Comparison of ENCODE assay signal across 9 cellular contexts in the genomic region with DNA sequence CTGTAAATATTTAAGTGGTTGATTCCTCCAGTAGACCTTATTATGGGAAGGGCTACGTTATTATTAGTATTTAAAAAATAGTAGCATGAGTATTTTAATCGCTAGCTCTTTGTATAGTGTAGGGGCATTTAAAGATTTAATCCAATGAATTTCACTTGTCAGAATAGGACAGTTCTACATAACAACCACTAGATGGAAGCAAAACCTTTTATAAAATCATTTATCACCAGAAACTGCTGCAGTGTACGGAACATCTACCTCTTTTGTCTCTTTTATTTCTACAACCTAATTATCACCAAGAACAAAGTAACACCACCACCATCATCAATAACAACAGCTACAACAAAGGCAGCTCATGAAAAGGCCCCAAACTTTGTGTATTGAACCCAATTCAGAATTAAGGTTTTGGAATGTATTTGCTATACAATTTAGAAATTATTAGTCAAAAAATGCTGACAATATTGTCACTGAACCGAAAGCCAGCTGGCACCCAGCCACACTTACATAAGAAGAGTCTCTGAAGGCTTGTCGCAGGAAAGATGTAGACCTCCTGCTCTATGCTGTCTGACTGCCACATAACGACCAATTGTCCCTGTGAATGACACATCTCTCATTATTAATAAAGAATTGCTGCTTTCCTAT.
DNase-seq lines count a peak whose midpoint lies in the region; ATAC-seq, FAIRE-seq and TF ChIP-seq lines count a peak whose summit lies in the region.
"Had no signal": no experiment of that assay in that cellular context is flagged by ENCODE, and none has a peak within 500 bp of the region (broad histone marks: within the 10 kb centered on the region; RNA-seq: fewer than 3 reads in every experiment).

No MANE protein-coding gene starts in this region.

- FAIRE-seq in HepG2 (lab: Jason Lieb, UNC), result no peak

- DNase-seq in GM12865 (ENCODE audit: low read depth) (no peak), NCI-H460 (ENCODE audit: extremely low read depth, low read depth) (peak; percentile 33), breast epithelium (ENCODE audit: low spot score in 2 of 2) (no peak), HepG2 (ENCODE audit: low spot score) (peak; percentile 21), WTC11 (ENCODE audit: low spot score) (no peak)
- DNase-seq in stimulated activated CD4-positive, alpha-beta T cell treated with anti-CD3 and anti-CD28 coated beads, Interleukin-4, amount 100 ng/mL, for 4 hours, result no peak

- no TSS peak for BruUV-seq in HepG2 (replicated peaks; lab: Mats Ljungman, UMichigan)

- intact Hi-C loops in breast epithelium (cut with DNase I; ENCODE audit: low total_unique reads) (no loop called here), HepG2 (cut with micrococcal nuclease; ENCODE audit: unreplicated experiment) (loop anchor here (5.0 kb wide), 2 partner anchors 275 to 955 kb away; no protein-coding TSS in a partner anchor)

- H3K9me3 ChIP-seq in breast epithelium, result no peaks in the 10 kb centered on the region
- no peaks in the 10 kb centered on the region for H3K9me3 ChIP-seq in HepG2 (ENCODE audit: low read length)

- H3K27me3 ChIP-seq in breast epithelium, result peaks cover 0 to 41% of the 10 kb centered on the region in 2 donors
- H3K27me3 ChIP-seq in HepG2 (ENCODE audit: control insufficient read depth in 1 of 2, insufficient read depth in 2 of 2, low read length in 2 of 2), result no peaks in the 10 kb centered on the region

- H3K27ac Mint-ChIP-seq in WTC11, result no peak overlapping the region
- H3K27ac Mint-ChIP-seq: T-helper 1 cell treated with Interleukin-12 subunit alpha and Interleukin-12 subunit beta and Interleukin-4 antibody, amounts not matched to agents 30 μg/mL and 1 μg/mL, for 36 hours had no signal

- POLR2A ChIA-PET in HepG2 (lab: Yijun Ruan, JAX), result interaction anchor here (0.7 to 1.0 kb wide), 2 partner anchors 47 to 49 kb away, joined by 3 to 4 read pairs; no protein-coding TSS in a partner anchor
- POLR2A ChIA-PET in WTC11 (lab: Charles Lee), result no interaction called here

- peak overlapping the region; percentile 32; the same call in 1 of the 2 replicates for H3K4me2 ChIP-seq in HepG2 (ENCODE audit: low read depth, low read length)

- no peak overlapping the region for H3K4me3 Mint-ChIP-seq in WTC11
- H3K4me3 Mint-ChIP-seq: T-helper 1 cell treated with Interleukin-12 subunit alpha and Interleukin-12 subunit beta and Interleukin-4 antibody, amounts not matched to agents 30 μg/mL and 1 μg/mL, for 36 hours had no signal

- no peaks in the 10 kb centered on the region for H3K36me3 Mint-ChIP-seq in WTC11

- no peak overlapping the region for H3K9ac ChIP-seq in HepG2 (ENCODE audit: insufficient read depth, low read depth, low read length)

- CTCF ChIA-PET in HepG2 (lab: Yijun Ruan, JAX; ENCODE audit: low intra/inter-chr PET ratio, low total read pairs) (interaction anchor here (1.2 kb wide), 1 partner anchor 828 kb away, joined by 4 read pairs; no protein-coding TSS in a partner anchor), WTC11 (lab: Charles Lee) (interaction anchor here (0.7 to 1.4 kb wide), 3 partner anchors 953 to 1198 kb away, joined by 3 to 9 read pairs (median 3); no protein-coding TSS in a partner anchor)

- TF ChIP-seq EP300 in HepG2 (IDR thresholded peaks at IDR 0.05; ENCODE audit: low read depth in 2 of 2, low read length in 2 of 2) (no peak), HepG2 (CRISPR knock-in tag; IDR thresholded peaks at IDR 0.05; ENCODE audit: borderline replicate concordance) (no peak)

- H3K27ac ChIP-seq in breast epithelium (no peak overlapping the region), HepG2 (ENCODE audit: extremely low read length, insufficient read depth, low read length) (peak overlapping the region; percentile 26)

- TF ChIP-seq CTCF in GM12865 (IDR thresholded peaks at IDR 0.05; ENCODE audit: insufficient read depth, low read depth, low read length, missing control alignments) (peak; percentile 25), breast epithelium (IDR thresholded peaks at IDR 0.05) (peak; percentile 50 to 74 (median 60)), HepG2 (CRISPR knock-in tag; IDR thresholded peaks at IDR 0.05) (peak; percentile 58), WTC11 (IDR thresholded peaks at IDR 0.05) (no peak; the same call in 1 of the 2 replicates)

- TF ChIP-seq POLR2A in breast epithelium (IDR thresholded peaks at IDR 0.05) (no peak), HepG2 (IDR thresholded peaks at IDR 0.05; ENCODE audit: insufficient read depth in 1 of 2, low read depth in 2 of 2, low read length in 2 of 2) (no peak)

- no peaks in the 10 kb centered on the region for H3K79me2 ChIP-seq in HepG2 (ENCODE audit: insufficient read depth, low read length)

- no peak overlapping the region for H3K4me3 ChIP-seq in GM12865 (ENCODE audit: low read depth, low read length)
- H3K4me3 ChIP-seq in breast epithelium, result no peak overlapping the region
- no peak overlapping the region; a peak in 1 of 6 replicates for H3K4me3 ChIP-seq in HepG2 (replicated peaks in 1 of 3; ENCODE audit: insufficient read depth in 1 of 3, low read depth in 2 of 3, low read length in 3 of 3)

- no peaks in the 10 kb centered on the region for H4K20me1 ChIP-seq in HepG2 (ENCODE audit: insufficient read depth, low read length)

- peaks cover 6% of the 10 kb centered on the region; the same call in 1 of the 2 replicates for H3K27me3 Mint-ChIP-seq in WTC11 (ENCODE audit: low read depth)

- no peaks in the 10 kb centered on the region for H3K9me3 Mint-ChIP-seq in WTC11

- ATAC-seq in HG02870 (IDR thresholded peaks at IDR 0.05; ENCODE audit: unreplicated experiment) (peak; percentile 64), HepG2 (peak; percentile 64), WTC11 (no peak), HG03565 (IDR thresholded peaks at IDR 0.05; ENCODE audit: unreplicated experiment) (no peak)

- H2AFZ ChIP-seq in HepG2 (ENCODE audit: low read length), result no peak overlapping the region

- TF ChIP-seq RAD21 in HepG2 (CRISPR knock-in tag; IDR thresholded peaks at IDR 0.05), result no peak

- in situ Hi-C loops in HepG2 (cut with HindIII; ENCODE audit: extremely low pct_ligation_motif_present, low pct_unique_long_range_greater_than_20kb), result loop anchor here (25.0 kb wide), 4 partner anchors 210 to 1210 kb away; a partner anchor contains a TSS

- H3K36me3 ChIP-seq in breast epithelium (no peaks in the 10 kb centered on the region), HepG2 (replicated peaks in 1 of 2; ENCODE audit: control insufficient read depth in 1 of 2, insufficient read depth in 2 of 2, low read length in 2 of 2) (no peaks in the 10 kb centered on the region)

- WGBS in HepG2 (ENCODE audit: low lambda C conversion rate), result 29% methylated on average over 6 of the region's 6 CpGs

- peaks cover 11% of the 10 kb centered on the region for H3K4me1 Mint-ChIP-seq in WTC11

- H3K4me1 ChIP-seq in breast epithelium (no peaks in the 10 kb centered on the region), HepG2 (ENCODE audit: insufficient read depth, low read length) (peaks cover 50% of the 10 kb centered on the region)

TF ChIP-seq in HepG2, 621 proteins besides CTCF, POLR2A, EP300 and RAD21:
- 0 out of 2 replicates have a peak, but pooled peaks have one; percentile 3 for TF ChIP-seq ZMYM4 (CRISPR knock-in tag; IDR thresholded peaks at IDR 0.05)
- TF ChIP-seq SMC3 (IDR thresholded peaks at IDR 0.05; ENCODE audit: low read length), result peak; percentile 27; the same call in 1 of the 2 replicates
- no peak for TF ChIP-seq KAT7 (CRISPR knock-in tag; IDR thresholded peaks at IDR 0.05; ENCODE audit: borderline replicate concordance)
- no peak for TF ChIP-seq POLR2AphosphoS5 (IDR thresholded peaks at IDR 0.05; ENCODE audit: low read depth, low read length)
- TF ChIP-seq STAG1 (CRISPR knock-in tag; IDR thresholded peaks at IDR 0.05), result peak; percentile 59
TF ChIP-seq in HepG2: peak in this region for 3.

TF ChIP-seq in WTC11, 78 proteins besides CTCF, POLR2A, EP300 and RAD21 (continues in another document):
- TF ChIP-seq ZNF219 (CRISPR knock-in tag; IDR thresholded peaks at IDR 0.05; ENCODE audit: borderline replicate concordance) (no peak), TCF7 (CRISPR knock-in tag; IDR thresholded peaks at IDR 0.05; ENCODE audit: low read depth) (no peak), TEAD4 (CRISPR knock-in tag; IDR thresholded peaks at IDR 0.05) (no peak), NR3C1 (CRISPR knock-in tag; conservative IDR thresholded peaks at IDR 0.05; ENCODE audit: low read depth) (no peak)
- TF ChIP-seq, protein P1, sequence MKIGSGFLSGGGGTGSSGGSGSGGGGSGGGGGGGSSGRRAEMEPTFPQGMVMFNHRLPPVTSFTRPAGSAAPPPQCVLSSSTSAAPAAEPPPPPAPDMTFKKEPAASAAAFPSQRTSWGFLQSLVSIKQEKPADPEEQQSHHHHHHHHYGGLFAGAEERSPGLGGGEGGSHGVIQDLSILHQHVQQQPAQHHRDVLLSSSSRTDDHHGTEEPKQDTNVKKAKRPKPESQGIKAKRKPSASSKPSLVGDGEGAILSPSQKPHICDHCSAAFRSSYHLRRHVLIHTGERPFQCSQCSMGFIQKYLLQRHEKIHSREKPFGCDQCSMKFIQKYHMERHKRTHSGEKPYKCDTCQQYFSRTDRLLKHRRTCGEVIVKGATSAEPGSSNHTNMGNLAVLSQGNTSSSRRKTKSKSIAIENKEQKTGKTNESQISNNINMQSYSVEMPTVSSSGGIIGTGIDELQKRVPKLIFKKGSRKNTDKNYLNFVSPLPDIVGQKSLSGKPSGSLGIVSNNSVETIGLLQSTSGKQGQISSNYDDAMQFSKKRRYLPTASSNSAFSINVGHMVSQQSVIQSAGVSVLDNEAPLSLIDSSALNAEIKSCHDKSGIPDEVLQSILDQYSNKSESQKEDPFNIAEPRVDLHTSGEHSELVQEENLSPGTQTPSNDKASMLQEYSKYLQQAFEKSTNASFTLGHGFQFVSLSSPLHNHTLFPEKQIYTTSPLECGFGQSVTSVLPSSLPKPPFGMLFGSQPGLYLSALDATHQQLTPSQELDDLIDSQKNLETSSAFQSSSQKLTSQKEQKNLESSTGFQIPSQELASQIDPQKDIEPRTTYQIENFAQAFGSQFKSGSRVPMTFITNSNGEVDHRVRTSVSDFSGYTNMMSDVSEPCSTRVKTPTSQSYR (CRISPR knock-in tag; IDR thresholded peaks at IDR 0.05), result no peak
- TF ChIP-seq, protein P2, sequence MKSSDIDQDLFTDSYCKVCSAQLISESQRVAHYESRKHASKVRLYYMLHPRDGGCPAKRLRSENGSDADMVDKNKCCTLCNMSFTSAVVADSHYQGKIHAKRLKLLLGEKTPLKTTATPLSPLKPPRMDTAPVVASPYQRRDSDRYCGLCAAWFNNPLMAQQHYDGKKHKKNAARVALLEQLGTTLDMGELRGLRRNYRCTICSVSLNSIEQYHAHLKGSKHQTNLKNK (CRISPR knock-in tag; IDR thresholded peaks at IDR 0.05), result no peak

Comparison
In these comparisons a context has a peak if more than half of its experiments do, and no peak if none do; other contexts are left out.
1. DNase-seq: peak in NCI-H460 (single experiment) and HepG2 (single experiment); none in GM12865 (single experiment), breast epithelium (0 of 2), stimulated activated CD4-positive, alpha-beta T cell treated with anti-CD3 and anti-CD28 coated beads, Interleukin-4, amount 100 ng/mL, for 4 hours (0 of 2) and WTC11 (single experiment).
2. ATAC-seq: peak in HG02870 (single experiment) and HepG2 (single experiment); none in WTC11 (single experiment) and HG03565 (single experiment).